ENCODE assay signal across 14 cellular contexts in genomic region chr1:6795661-6796060, GRCh38. TPM values are rescaled to one million over a fixed set of nuclear protein-coding genes. Genes with fewer than 3 reads are reported as not detected.
A peak's percentile ranks its signal among the peaks of the same experiment; 100 is the strongest.
DNase-seq lines count a peak whose midpoint lies in the region; ATAC-seq and TF ChIP-seq lines count a peak whose summit lies in the region.
"Had no signal": no experiment of that assay in that cellular context is flagged by ENCODE, and none has a peak within 500 bp of the region (broad histone marks: within the 10 kb centered on the region; RNA-seq: fewer than 3 reads in every experiment).

No MANE protein-coding gene starts in this region.

- DNase-seq in ELR (ENCODE audit: low read depth) (peak; percentile 27), fibroblast of pulmonary artery (ENCODE audit: low read depth) (peak; percentile 88), renal cortical epithelial cell (ENCODE audit: low read depth) (peak; percentile 38), AML-193 (lab: John Stamatoyannopoulos, UW) (no peak), GM20000 (ENCODE audit: low spot score) (no peak), GF-D8 (lab: John Stamatoyannopoulos, UW) (no peak), left lobe of liver (ENCODE audit: low spot score) (no peak)
- DNase-seq: DMS153, hippocampal formation, NCI-H1092, NCI-H748 treated with DMSO at 0.1 percent for 48 hours, tibial artery had no signal

- H3K27ac ChIP-seq in VCaP: peak overlapping the region; percentile 54

- TF ChIP-seq CTCF in VCaP (conservative IDR thresholded peaks at IDR 0.05): no peak
- no peak for TF ChIP-seq CTCF in fibroblast of pulmonary artery (IDR thresholded peaks at IDR 0.05; ENCODE audit: low read length, missing control alignments)
- TF ChIP-seq CTCF in GM20000 (IDR thresholded peaks at IDR 0.05; ENCODE audit: extremely low read depth, missing control alignments): no peak

- ATAC-seq in left lobe of liver: no peak
- ATAC-seq: Right ventricle myocardium inferior had no signal

- no peak overlapping the region for H3K4me3 ChIP-seq in fibroblast of pulmonary artery (replicated peaks; ENCODE audit: low read depth, low read length)
- H3K4me3 ChIP-seq: tibial artery had no signal

RNA-seq across cellular contexts. Expression of gene CAMTA1, which starts 10.4 kb away (rescaled TPM):
- 56.4 and 79.3 TPM in 2 replicates for total RNA-seq in renal cortical epithelial cell
- 33.6 TPM for total RNA-seq in left lobe of liver

Comparison
In these comparisons a context has a peak if more than half of its experiments do, and no peak if none do; other contexts are left out.
1. DNase-seq: peak in ELR (single experiment), fibroblast of pulmonary artery (single experiment) and renal cortical epithelial cell (single experiment); none in AML-193 (0 of 2), GM20000 (single experiment), GF-D8 (single experiment) and left lobe of liver (single experiment).